Comparison of ENCODE assay signal across 8 cellular contexts in the genomic region with DNA sequence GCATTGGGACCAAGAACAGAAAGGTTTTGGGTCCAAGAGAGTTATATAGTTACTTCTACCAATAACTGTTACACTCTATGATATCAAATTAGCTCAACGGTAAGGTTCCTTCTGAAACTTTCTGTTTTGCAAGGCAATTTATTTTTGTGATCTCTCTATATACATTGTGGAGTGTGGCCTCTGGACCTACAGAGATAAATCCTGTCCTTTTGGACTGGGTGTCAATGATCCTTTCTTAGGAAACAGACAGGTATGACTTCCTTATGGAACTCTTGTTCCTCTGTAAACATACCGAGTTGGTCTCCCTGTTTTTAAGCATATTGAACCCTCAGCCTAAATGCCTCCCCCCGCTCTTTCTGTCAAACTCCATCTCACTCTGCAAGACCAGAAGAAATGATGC.
"Had no signal": no experiment of that assay in that cellular context is flagged by ENCODE, and none has a peak within 500 bp of the region (broad histone marks: within the 10 kb centered on the region; RNA-seq: fewer than 3 reads in every experiment).

No MANE protein-coding gene starts in this region.

- FAIRE-seq: G401.6, GM12878, GM12891, GM12892, GM18507, GM19239 had no signal

- ATAC-seq: GM12878 had no signal

- H3K4me3 ChIP-seq: GM12878 had no signal

- DNase-seq: GDM1, GF-D8 had no signal
